Comparison of ENCODE assay signal across 7 cellular contexts in genomic region chr19:49488046-49488862, GRCh38. TPM values are rescaled to one million over a fixed set of nuclear protein-coding genes. Genes with fewer than 3 reads are reported as not detected.
A peak's percentile ranks its signal among the peaks of the same experiment; 100 is the strongest.
DNase-seq lines count a peak whose midpoint lies in the region; ATAC-seq and TF ChIP-seq lines count a peak whose summit lies in the region.

No MANE protein-coding gene starts in this region.

- H2AFZ ChIP-seq in smooth muscle cell (ENCODE audit: low read depth): no peak overlapping the region

- peaks cover 37% of the 10 kb centered on the region for H3K79me2 ChIP-seq in smooth muscle cell (ENCODE audit: low read depth)

- H3K4me1 ChIP-seq in smooth muscle cell (ENCODE audit: low read depth): peaks cover 13% of the 10 kb centered on the region

- H4K20me1 ChIP-seq in smooth muscle cell (ENCODE audit: low read depth): peaks cover 53% of the 10 kb centered on the region

- WGBS in smooth muscle cell (ENCODE audit: low lambda C conversion rate): 1% methylated on average over 26 of the region's 26 CpGs

- peak overlapping the region; percentile 67 for H3K4me3 ChIP-seq in HL-60 (replicated peaks; ENCODE audit: insufficient read depth, low read length)
- H3K4me3 ChIP-seq in foreskin fibroblast (ENCODE audit: low read depth in 1 of 2, low read length in 2 of 2): peak overlapping the region; percentile 87 to 99
- H3K4me3 ChIP-seq in smooth muscle cell: peak overlapping the region; percentile 100

- H3K36me3 ChIP-seq in smooth muscle cell (ENCODE audit: low read depth): no peaks in the 10 kb centered on the region

- H3K27ac ChIP-seq in HL-60 (replicated peaks) (peak overlapping the region; percentile 98), VCaP (peak overlapping the region; percentile 96), smooth muscle cell (ENCODE audit: low read depth) (peak overlapping the region; percentile 88)

- peak in 1 of 2 experiments; percentile 71 for DNase-seq in HL-60 (ENCODE audit: low read depth in 1 of 2, low spot score in 1 of 2)
- DNase-seq in foreskin fibroblast: peak in 1 of 2 donors; percentile 16
- no peak for DNase-seq in smooth muscle cell (lab: John Stamatoyannopoulos, UW; ENCODE audit: unreplicated experiment)
- no peak for DNase-seq in iPS-NIHi7 (ENCODE audit: extremely low spot score)

- ATAC-seq in HG03469 (IDR thresholded peaks at IDR 0.05; ENCODE audit: unreplicated experiment): no peak
- ATAC-seq in GM18511 (IDR thresholded peaks at IDR 0.05; ENCODE audit: unreplicated experiment): no peak

- H3K9me3 ChIP-seq in smooth muscle cell (replicated peaks; ENCODE audit: low read depth): no peaks in the 10 kb centered on the region

- TF ChIP-seq CTCF in HL-60 (IDR thresholded peaks at IDR 0.05; ENCODE audit: insufficient read depth, low read length) (no peak), VCaP (conservative IDR thresholded peaks at IDR 0.05) (no peak), foreskin fibroblast (IDR thresholded peaks at IDR 0.05; ENCODE audit: low read depth, low read length) (no peak), smooth muscle cell (IDR thresholded peaks at IDR 0.05; ENCODE audit: borderline replicate concordance, insufficient read depth, poor library complexity, severe bottlenecking) (no peak)

- H3K27me3 ChIP-seq in HL-60 (ENCODE audit: insufficient read depth, poor library complexity, severe bottlenecking): no peaks in the 10 kb centered on the region
- H3K27me3 ChIP-seq in smooth muscle cell (ENCODE audit: low read depth): no peaks in the 10 kb centered on the region

- H3F3A ChIP-seq in smooth muscle cell (ENCODE audit: low read depth): peaks cover 39% of the 10 kb centered on the region

- peak overlapping the region; percentile 99 for H3K9ac ChIP-seq in smooth muscle cell (ENCODE audit: low read depth)

- H3K4me2 ChIP-seq in smooth muscle cell: peak overlapping the region; percentile 94

RNA-seq across cellular contexts. Expression of gene RPL13A, which starts 0.8 kb away (rescaled TPM):
- total RNA-seq in smooth muscle cell: 1,134 and 1,154 TPM in 2 replicates
- 732 and 818 TPM in 2 replicates for polyA plus RNA-seq in smooth muscle cell

RNA-seq across cellular contexts. Expression of gene RPS11, which starts 8.0 kb away (rescaled TPM):
- total RNA-seq in smooth muscle cell: 3,115 and 3,456 TPM in 2 replicates
- 729 and 804 TPM in 2 replicates for polyA plus RNA-seq in smooth muscle cell

RNA-seq across cellular contexts. Expression of gene FLT3LG, which starts 14.2 kb away (rescaled TPM):
- 0.27 and 0.45 TPM in 2 replicates for total RNA-seq in smooth muscle cell
- 0.85 and 2.0 TPM in 2 replicates for polyA plus RNA-seq in smooth muscle cell

RNA-seq across cellular contexts. Expression of gene FCGRT, which starts 24.2 kb away (rescaled TPM):
- 58.1 and 66.1 TPM in 2 replicates for total RNA-seq in smooth muscle cell
- 127 and 135 TPM in 2 replicates for polyA plus RNA-seq in smooth muscle cell

RNA-seq across cellular contexts. Expression of gene ALDH16A1, which starts 35.2 kb away (rescaled TPM):
- 10.5 and 18.6 TPM in 2 replicates for total RNA-seq in smooth muscle cell
- 24.6 and 24.7 TPM in 2 replicates for polyA plus RNA-seq in smooth muscle cell
